ENCODE assay signal across 8 cellular contexts in the genomic region with DNA sequence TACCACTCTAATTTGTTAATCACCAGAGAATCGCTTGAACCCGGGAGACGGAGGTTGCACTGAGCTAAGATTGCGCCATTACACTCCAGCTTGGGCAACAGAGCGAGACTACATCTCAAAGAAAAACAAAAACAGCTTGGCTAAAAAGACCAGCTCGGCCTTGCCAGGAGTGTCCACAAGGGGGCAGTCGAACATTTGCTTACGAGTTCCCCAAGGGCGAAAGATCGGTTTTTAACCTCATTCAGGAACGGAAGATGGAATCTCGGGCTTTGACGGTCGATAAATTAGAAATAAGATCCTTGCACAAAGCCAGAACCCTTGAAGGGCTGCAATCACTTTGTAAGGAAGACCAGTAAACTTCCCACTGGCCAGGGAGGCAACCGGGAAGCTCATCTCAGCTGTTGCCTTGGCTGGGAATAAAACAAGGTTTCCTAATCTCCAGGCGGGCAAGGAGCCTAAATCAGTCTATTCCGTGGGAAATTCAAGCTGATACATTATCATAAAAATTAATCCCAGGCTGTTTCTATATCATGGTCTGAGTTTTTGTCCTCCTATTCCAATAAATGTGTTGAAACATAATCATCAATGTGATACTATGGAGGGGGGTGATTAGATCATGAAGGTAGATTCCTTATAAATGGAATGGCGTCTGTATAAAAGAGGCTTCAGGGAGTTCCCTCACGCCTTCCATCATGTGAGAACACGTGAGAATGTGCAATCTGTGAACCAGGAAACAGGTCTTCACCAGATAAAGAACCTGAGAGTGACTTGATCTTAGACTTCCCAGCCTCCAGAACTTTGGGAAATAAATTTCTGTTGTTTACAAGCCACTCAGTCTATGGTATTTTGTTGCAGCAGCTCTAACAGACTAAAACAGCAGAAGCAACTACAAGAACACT. TPM values are rescaled to one million over a fixed set of nuclear protein-coding genes. Genes with fewer than 3 reads are reported as not detected.
A peak's percentile ranks its signal among the peaks of the same experiment; 100 is the strongest.
DNase-seq lines count a peak whose midpoint lies in the region; ATAC-seq and TF ChIP-seq lines count a peak whose summit lies in the region.

No MANE protein-coding gene starts in this region.

- peaks cover 6% of the 10 kb centered on the region for H3K4me1 Mint-ChIP-seq in activated CD4-positive, alpha-beta memory T cell treated with anti-CD3 and anti-CD28 coated beads, Interleukin-2, amount 10 ng/mL, durations not matched to agents 7 days and 5 days

- 0 out of 2 replicates have a peak overlapping the region, but pooled peaks have one; percentile 5 for H3K4me3 ChIP-seq in BJ (ENCODE audit: low read depth, low read length)

- DNase-seq in BJ (ENCODE audit: low read depth): peak; percentile 44
- peak; percentile 55 for DNase-seq in HK-2 (ENCODE audit: unreplicated experiment)
- peak; percentile 76 for DNase-seq in NCI-H748 treated with DMSO at 0.1 percent for 48 hours (lab: John Stamatoyannopoulos, UW)
- DNase-seq in activated CD4-positive, alpha-beta memory T cell treated with anti-CD3 and anti-CD28 coated beads, Interleukin-2, amount 10 ng/mL, durations not matched to agents 7 days and 5 days: peak; percentile 83
- DNase-seq in effector CD4-positive, alpha-beta T cell: peak; percentile 79
- DNase-seq in lung microvascular endothelial cell (ENCODE audit: low read depth in 2 of 2): peak; percentile 78 to 79
- DNase-seq in stimulated activated CD4-positive, alpha-beta T cell treated with anti-CD3 and anti-CD28 coated beads, TNF-alpha, amount 100 ng/mL, for 48 hours (ENCODE audit: low read depth in 3 of 3): peak; percentile 71 to 85 (median 76)

- H3K9me3 Mint-ChIP-seq in activated CD4-positive, alpha-beta memory T cell treated with anti-CD3 and anti-CD28 coated beads, Interleukin-2, amount 10 ng/mL, durations not matched to agents 7 days and 5 days: no peaks in the 10 kb centered on the region

- no peaks in the 10 kb centered on the region for H3K36me3 ChIP-seq in BJ (ENCODE audit: control insufficient read depth, insufficient read depth, low read length)

- no peaks in the 10 kb centered on the region for H3K36me3 Mint-ChIP-seq in activated CD4-positive, alpha-beta memory T cell treated with anti-CD3 and anti-CD28 coated beads, Interleukin-2, amount 10 ng/mL, durations not matched to agents 7 days and 5 days (ENCODE audit: low read depth)

- CTCF ChIA-PET in BJ (lab: Yijun Ruan, JAX): interaction anchor here (0.6 to 6.8 kb wide), 44 partner anchors 9 to 634 kb away, joined by 3 to 188 read pairs (median 4); a partner anchor contains a TSS
- CTCF ChIA-PET in activated CD4-positive, alpha-beta memory T cell treated with anti-CD3 and anti-CD28 coated beads, Interleukin-2, amount 10 ng/mL, durations not matched to agents 7 days and 5 days (lab: Charles Lee): interaction anchor here (0.6 to 6.5 kb wide), 38 partner anchors 10 to 860 kb away, joined by 3 to 52 read pairs (median 4); a partner anchor contains a TSS

- POLR2A ChIA-PET in BJ (lab: Charles Lee): interaction anchor here (0.5 to 1.0 kb wide), 2 partner anchors 11 to 75 kb away, joined by 3 to 4 read pairs; no protein-coding TSS in a partner anchor
- POLR2A ChIA-PET in activated CD4-positive, alpha-beta memory T cell treated with anti-CD3 and anti-CD28 coated beads, Interleukin-2, amount 10 ng/mL, durations not matched to agents 7 days and 5 days (lab: Charles Lee): interaction anchor here (0.6 to 1.5 kb wide), 4 partner anchors 9 to 1083 kb away, joined by 3 to 4 read pairs (median 4); no protein-coding TSS in a partner anchor

- no peaks in the 10 kb centered on the region for H3K27me3 ChIP-seq in BJ (ENCODE audit: control insufficient read depth, insufficient read depth, low read length)

- no peak overlapping the region for H3K27ac Mint-ChIP-seq in activated CD4-positive, alpha-beta memory T cell treated with anti-CD3 and anti-CD28 coated beads, Interleukin-2, amount 10 ng/mL, durations not matched to agents 7 days and 5 days

- H3K4me3 Mint-ChIP-seq in activated CD4-positive, alpha-beta memory T cell treated with anti-CD3 and anti-CD28 coated beads, Interleukin-2, amount 10 ng/mL, durations not matched to agents 7 days and 5 days: peak overlapping the region; percentile 12

- no peak for ATAC-seq in HG03175 (IDR thresholded peaks at IDR 0.05; ENCODE audit: unreplicated experiment)

- peaks cover 7% of the 10 kb centered on the region for H3K27me3 Mint-ChIP-seq in activated CD4-positive, alpha-beta memory T cell treated with anti-CD3 and anti-CD28 coated beads, Interleukin-2, amount 10 ng/mL, durations not matched to agents 7 days and 5 days

- TF ChIP-seq CTCF in BJ (IDR thresholded peaks at IDR 0.05; ENCODE audit: insufficient read depth, low read depth, low read length): peak; percentile 98

RNA-seq across cellular contexts. Expression of a gene that starts 14.9 kb away (rescaled TPM):
- polyA plus RNA-seq in BJ (2011; rRNA removed): 0.21 and 0.48 TPM in 2 replicates
- polyA minus RNA-seq in BJ (2011; rRNA and poly(A)+ RNA removed): 0.43 TPM in 1 of 2 replicates, not detected in the other
- total RNA-seq in activated CD4-positive, alpha-beta memory T cell treated with anti-CD3 and anti-CD28 coated beads, Interleukin-2, amount 10 ng/mL, durations not matched to agents 7 days and 5 days: 1 to 10 TPM; 8.4 to 9.0 TPM
- total RNA-seq in lung microvascular endothelial cell: 0.22 and 0.79 TPM in 2 replicates

RNA-seq across cellular contexts. Expression of a gene that starts 34.4 kb away (rescaled TPM):
- 0.43 and 0.72 TPM in 2 replicates for polyA plus RNA-seq in BJ (2011; rRNA removed)
- 0.19 and 1.2 TPM in 2 replicates for polyA minus RNA-seq in BJ (2011; rRNA and poly(A)+ RNA removed)
- total RNA-seq in activated CD4-positive, alpha-beta memory T cell treated with anti-CD3 and anti-CD28 coated beads, Interleukin-2, amount 10 ng/mL, durations not matched to agents 7 days and 5 days: under 1 TPM in 1 of 2 experiments, not detected in 1; 0.20 TPM
- total RNA-seq in lung microvascular endothelial cell: not detected in 2 replicates

RNA-seq across cellular contexts. Expression of a gene that starts 39.0 kb away (rescaled TPM):
- polyA plus RNA-seq in BJ (2011; rRNA removed): 12.7 and 16.8 TPM in 2 replicates
- polyA minus RNA-seq in BJ (2011; rRNA and poly(A)+ RNA removed): 1.9 and 2.0 TPM in 2 replicates
- total RNA-seq in activated CD4-positive, alpha-beta memory T cell treated with anti-CD3 and anti-CD28 coated beads, Interleukin-2, amount 10 ng/mL, durations not matched to agents 7 days and 5 days: 1 to 10 TPM; 8.4 to 8.7 TPM
- total RNA-seq in lung microvascular endothelial cell: 16.1 and 19.8 TPM in 2 replicates

RNA-seq across cellular contexts. Expression of a gene that starts 41.5 kb away (rescaled TPM):
- polyA plus RNA-seq in BJ (2011; rRNA removed): 36.7 and 46.3 TPM in 2 replicates
- 8.2 and 9.1 TPM in 2 replicates for polyA minus RNA-seq in BJ (2011; rRNA and poly(A)+ RNA removed)
- 10 to 100 TPM; 39.7 to 40.4 TPM for total RNA-seq in activated CD4-positive, alpha-beta memory T cell treated with anti-CD3 and anti-CD28 coated beads, Interleukin-2, amount 10 ng/mL, durations not matched to agents 7 days and 5 days
- 49.7 and 54.6 TPM in 2 replicates for total RNA-seq in lung microvascular endothelial cell

RNA-seq across cellular contexts. Expression of a gene that starts 50.2 kb away (rescaled TPM):
- 6.3 and 9.2 TPM in 2 replicates for polyA plus RNA-seq in BJ (2011; rRNA removed)
- 5.4 and 5.8 TPM in 2 replicates for polyA minus RNA-seq in BJ (2011; rRNA and poly(A)+ RNA removed)
- under 1 TPM; 0.43 to 0.73 TPM for total RNA-seq in activated CD4-positive, alpha-beta memory T cell treated with anti-CD3 and anti-CD28 coated beads, Interleukin-2, amount 10 ng/mL, durations not matched to agents 7 days and 5 days
- total RNA-seq in lung microvascular endothelial cell: 2.8 and 3.5 TPM in 2 replicates
